Comparison of ENCODE assay signal across 1 cellular context in the genomic region with DNA sequence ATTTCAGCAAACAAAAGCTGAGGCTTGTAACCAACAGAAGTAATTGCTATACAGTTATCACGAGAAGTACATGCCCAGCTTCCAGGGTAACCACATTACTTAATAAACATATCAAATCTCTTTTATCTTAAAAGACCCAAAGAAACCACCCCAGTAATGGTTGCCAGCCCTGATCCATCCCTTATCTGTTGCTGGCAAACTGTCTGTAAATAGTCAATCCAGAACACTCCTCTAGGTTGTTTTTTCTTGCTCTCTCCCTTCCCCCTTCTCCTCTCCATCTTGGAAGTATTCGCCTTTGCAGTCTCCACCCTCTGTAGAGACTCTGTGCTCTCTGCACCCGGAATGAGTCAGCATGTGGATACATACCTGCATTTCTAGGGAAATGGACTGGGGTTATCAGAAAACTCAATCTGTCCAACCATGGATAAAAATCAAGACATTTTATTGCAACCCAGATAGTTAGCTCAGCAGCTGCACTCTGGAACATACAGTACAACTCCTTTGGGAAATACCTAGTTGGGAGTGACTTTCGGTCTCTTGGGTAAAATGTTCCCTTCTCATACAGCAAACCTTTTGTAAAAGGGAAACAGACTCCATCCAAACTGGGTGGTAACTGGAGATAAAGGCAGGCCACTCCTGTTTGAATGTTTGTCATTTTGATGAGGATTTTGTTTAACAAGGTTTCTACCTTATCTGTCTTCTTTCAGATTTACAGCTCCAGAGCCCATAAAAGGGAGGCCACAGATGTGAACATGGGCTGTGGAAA.
TF ChIP-seq lines count a peak whose summit lies in the region.

No MANE protein-coding gene starts in this region.

TF ChIP-seq in K562, 482 proteins besides CTCF, POLR2A, EP300 and RAD21 (continued from another document and continues in another):
- TF ChIP-seq POLR2AphosphoS2 (IDR thresholded peaks at IDR 0.05; ENCODE audit: low read length): no peak
- no peak for TF ChIP-seq FIP1L1 (IDR thresholded peaks at IDR 0.05; ENCODE audit: low read depth, low read length, poor library complexity, severe bottlenecking)
- TF ChIP-seq MCM7 (IDR thresholded peaks at IDR 0.05): no peak
- TF ChIP-seq SNAPC5 (CRISPR knock-in tag; IDR thresholded peaks at IDR 0.05): no peak
- TF ChIP-seq, protein P1, sequence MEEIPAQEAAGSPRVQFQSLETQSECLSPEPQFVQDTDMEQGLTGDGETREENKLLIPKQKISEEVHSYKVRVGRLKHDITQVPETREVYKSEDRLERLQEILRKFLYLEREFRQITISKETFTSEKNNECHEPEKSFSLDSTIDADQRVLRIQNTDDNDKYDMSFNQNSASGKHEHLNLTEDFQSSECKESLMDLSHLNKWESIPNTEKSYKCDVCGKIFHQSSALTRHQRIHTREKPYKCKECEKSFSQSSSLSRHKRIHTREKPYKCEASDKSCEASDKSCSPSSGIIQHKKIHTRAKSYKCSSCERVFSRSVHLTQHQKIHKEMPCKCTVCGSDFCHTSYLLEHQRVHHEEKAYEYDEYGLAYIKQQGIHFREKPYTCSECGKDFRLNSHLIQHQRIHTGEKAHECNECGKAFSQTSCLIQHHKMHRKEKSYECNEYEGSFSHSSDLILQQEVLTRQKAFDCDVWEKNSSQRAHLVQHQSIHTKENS (CRISPR knock-in tag; IDR thresholded peaks at IDR 0.05): no peak
- TF ChIP-seq ZBTB7A (IDR thresholded peaks at IDR 0.05; ENCODE audit: borderline replicate concordance, control insufficient read depth, low read depth, low read length): no peak
- TF ChIP-seq ZNF778 (CRISPR knock-in tag; IDR thresholded peaks at IDR 0.05): no peak
- TF ChIP-seq MGA (IDR thresholded peaks at IDR 0.05): no peak
- TF ChIP-seq DDX20 (tag; IDR thresholded peaks at IDR 0.05; ENCODE audit: low read depth): no peak
- TF ChIP-seq FOXA1 (IDR thresholded peaks at IDR 0.05; ENCODE audit: borderline replicate concordance): no peak
- peak; percentile 75 for TF ChIP-seq KLF16 (IDR thresholded peaks at IDR 0.05)
- no peak for TF ChIP-seq NR4A1 (CRISPR knock-in tag; IDR thresholded peaks at IDR 0.05)
- no peak for TF ChIP-seq NR4A1 (tag; IDR thresholded peaks at IDR 0.05)
- TF ChIP-seq NKRF (IDR thresholded peaks at IDR 0.05; ENCODE audit: borderline replicate concordance): no peak
- TF ChIP-seq NR3C1 (CRISPR knock-in tag; IDR thresholded peaks at IDR 0.05): no peak
- TF ChIP-seq ZNF407 (IDR thresholded peaks at IDR 0.05; ENCODE audit: low read depth): no peak
- TF ChIP-seq FOXJ2 (tag; IDR thresholded peaks at IDR 0.05): no peak
- TF ChIP-seq CBFA2T3 (IDR thresholded peaks at IDR 0.05): peak; percentile 97
- TF ChIP-seq ARID1B (IDR thresholded peaks at IDR 0.05): peak; percentile 93
- no peak for TF ChIP-seq ZNF384 (IDR thresholded peaks at IDR 0.05; ENCODE audit: low read depth, low read length)
- no peak for TF ChIP-seq SREBF1 (IDR thresholded peaks at IDR 0.05; ENCODE audit: borderline replicate concordance, low read depth, low read length)
- TF ChIP-seq ZNF589 (CRISPR knock-in tag; IDR thresholded peaks at IDR 0.05; ENCODE audit: low read depth): no peak
- peak; percentile 49 for TF ChIP-seq TBP (optimal IDR thresholded peaks at IDR 0.05; ENCODE audit: low read depth, low read length)
- TF ChIP-seq CAMTA2 (CRISPR knock-in tag; conservative IDR thresholded peaks at IDR 0.05): no peak
- TF ChIP-seq FOS (IDR thresholded peaks at IDR 0.05; ENCODE audit: extremely low read depth, insufficient read length): no peak
- no peak for TF ChIP-seq RFX7 (CRISPR knock-in tag; IDR thresholded peaks at IDR 0.05)
- TF ChIP-seq PML (IDR thresholded peaks at IDR 0.05; ENCODE audit: low read length): peak; percentile 80
- TF ChIP-seq MAFF (IDR thresholded peaks at IDR 0.05; ENCODE audit: low read length): peak; percentile 65
- no peak for TF ChIP-seq ZNF174 (CRISPR knock-in tag; IDR thresholded peaks at IDR 0.05)
- TF ChIP-seq ELK1 (CRISPR knock-in tag; IDR thresholded peaks at IDR 0.05): no peak
- no peak for TF ChIP-seq ZNF217 (CRISPR knock-in tag; IDR thresholded peaks at IDR 0.05)
